Comparison of ENCODE assay signal across 15 cellular contexts in the genomic region with DNA sequence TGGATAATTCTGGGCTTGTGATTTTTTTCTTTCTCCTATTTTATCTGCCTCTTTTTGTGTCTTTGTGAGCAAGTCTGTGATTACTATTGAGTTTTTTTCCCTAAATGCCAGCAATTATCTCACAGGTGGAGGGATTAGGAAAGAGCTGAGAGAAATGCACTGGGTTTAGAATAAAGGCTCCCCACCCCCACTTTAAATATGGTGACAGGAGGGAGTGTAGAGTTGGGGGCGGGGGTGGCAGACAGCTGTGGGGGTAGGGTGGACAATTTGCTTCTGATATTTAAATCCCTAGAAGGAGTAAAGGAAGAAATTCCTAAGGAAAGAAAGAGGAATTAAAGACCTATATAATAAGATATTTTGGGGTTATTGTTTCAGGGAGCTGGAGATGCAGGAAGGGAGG.
DNase-seq lines count a peak whose midpoint lies in the region; ATAC-seq and TF ChIP-seq lines count a peak whose summit lies in the region.
"Had no signal": no experiment of that assay in that cellular context is flagged by ENCODE, and none has a peak within 500 bp of the region (broad histone marks: within the 10 kb centered on the region; RNA-seq: fewer than 3 reads in every experiment).

No MANE protein-coding gene starts in this region.

- H3K9me3 Mint-ChIP-seq in endodermal cell (no peaks in the 10 kb centered on the region), Calu3 (ENCODE audit: low read depth, unreplicated experiment) (no peaks in the 10 kb centered on the region)

- H3K9me3 ChIP-seq in endodermal cell (ENCODE audit: control insufficient read depth, low read length): no peaks in the 10 kb centered on the region
- no peaks in the 10 kb centered on the region for H3K9me3 ChIP-seq in right cardiac atrium (ENCODE audit: control insufficient read depth, low read length)
- H3K9me3 ChIP-seq: MG63, Peyer's patch had no signal

- H3K9ac ChIP-seq in endodermal cell (ENCODE audit: extremely low read depth, low read length, poor library complexity, severe bottlenecking): peak overlapping the region; percentile 21

- ATAC-seq in right cardiac atrium: no peak
- ATAC-seq: SK-N-SH treated with all-trans-retinoic acid at 6 μM for 48 hours had no signal

- no peak overlapping the region for H3K4me3 ChIP-seq in endodermal cell (ENCODE audit: low read length)
- H3K4me3 ChIP-seq in right cardiac atrium (ENCODE audit: low read length): no peak overlapping the region
- H3K4me3 ChIP-seq: MG63, Peyer's patch had no signal

- H3K4me3 Mint-ChIP-seq in endodermal cell: peak overlapping the region; percentile 16
- no peak overlapping the region for H3K4me3 Mint-ChIP-seq in Calu3 (ENCODE audit: low read depth, unreplicated experiment)

- H3K36me3 Mint-ChIP-seq in endodermal cell (ENCODE audit: low read depth): no peaks in the 10 kb centered on the region
- no peaks in the 10 kb centered on the region for H3K36me3 Mint-ChIP-seq in Calu3 (ENCODE audit: insufficient read depth, unreplicated experiment)

- DNase-seq in D341Med (ENCODE audit: low spot score) (peak; percentile 40), NCI-H146 (lab: John Stamatoyannopoulos, UW) (peak; percentile 84), NCI-H69 (lab: John Stamatoyannopoulos, UW) (peak; percentile 97), endodermal cell (peak; percentile 64), NOMO-1 (lab: John Stamatoyannopoulos, UW; ENCODE audit: unreplicated experiment in 2 of 2) (no peak), Calu3 (no peak), right cardiac atrium (no peak)
- DNase-seq in activated CD4-positive, alpha-beta T cell treated with anti-CD3 and anti-CD28 coated beads, Interleukin-2, amount 50 U/mL, for 48 hours: no peak
- DNase-seq: DMS53, NCI-H526, Peyer's patch, Right ventricle myocardium superior had no signal

- H3K27ac ChIP-seq in endodermal cell (ENCODE audit: low read depth, low read length): no peak overlapping the region
- no peak overlapping the region for H3K27ac ChIP-seq in right cardiac atrium (ENCODE audit: low read length)
- H3K27ac ChIP-seq: C4-2B, Peyer's patch had no signal

- BruUV-seq in Calu3 (replicated peaks; lab: Mats Ljungman, UMichigan): no TSS peak

- H3K27me3 ChIP-seq in endodermal cell (ENCODE audit: control insufficient read depth, insufficient read depth, low read length, poor library complexity, severe bottlenecking) (no peaks in the 10 kb centered on the region), right cardiac atrium (ENCODE audit: control insufficient read depth, insufficient read depth) (no peaks in the 10 kb centered on the region)
- H3K27me3 ChIP-seq: MG63, Peyer's patch had no signal

- H3K27ac Mint-ChIP-seq in endodermal cell: peak overlapping the region; percentile 67
- H3K27ac Mint-ChIP-seq in Calu3 (ENCODE audit: unreplicated experiment): no peak overlapping the region

- H3K4me1 ChIP-seq in endodermal cell (ENCODE audit: control insufficient read depth, insufficient read depth, low read length) (peaks cover 26% of the 10 kb centered on the region), right cardiac atrium (ENCODE audit: control insufficient read depth, insufficient read depth, low read length) (no peaks in the 10 kb centered on the region)
- H3K4me1 ChIP-seq: Peyer's patch had no signal

- WGBS in endodermal cell (ENCODE audit: insufficient coverage in 1 of 2, insufficient read length in 1 of 2), 2 experiments: no CpG with 5 or more reads among the region's 1 CpG
- WGBS in right cardiac atrium: 29% methylated on average over 1 of the region's 1 CpG

- no peak for TF ChIP-seq CTCF in endodermal cell (conservative IDR thresholded peaks at IDR 0.05)
- no peak for TF ChIP-seq CTCF in Calu3 (IDR thresholded peaks at IDR 0.05; ENCODE audit: unreplicated experiment)

- H3K36me3 ChIP-seq in endodermal cell (ENCODE audit: control insufficient read depth, insufficient read depth, low read length): no peaks in the 10 kb centered on the region
- H3K36me3 ChIP-seq: MG63, Peyer's patch had no signal

- intact Hi-C loops in Calu3 (cut with micrococcal nuclease; ENCODE audit: unreplicated experiment) (no loop called here), right cardiac atrium (cut with DNase I) (no loop called here)

- H3K4me1 Mint-ChIP-seq in endodermal cell (peaks cover 82% of the 10 kb centered on the region), Calu3 (ENCODE audit: low read depth, unreplicated experiment) (no peaks in the 10 kb centered on the region)

- H3K27me3 Mint-ChIP-seq in endodermal cell (ENCODE audit: insufficient read depth) (no peaks in the 10 kb centered on the region), Calu3 (ENCODE audit: unreplicated experiment) (peaks cover 82% of the 10 kb centered on the region)

- CTCF ChIA-PET in Calu3 (lab: Charles Lee): no interaction called here

Comparison
In these comparisons a context has a peak if more than half of its experiments do, and no peak if none do; other contexts are left out.
1. DNase-seq: peak in D341Med (single experiment), NCI-H146 (single experiment), NCI-H69 (single experiment) and endodermal cell (single experiment); none in NOMO-1 (0 of 2), Calu3 (single experiment), right cardiac atrium (0 of 3) and activated CD4-positive, alpha-beta T cell treated with anti-CD3 and anti-CD28 coated beads, Interleukin-2, amount 50 U/mL, for 48 hours (0 of 2).